9 cellular contexts compared by ENCODE assay signal in genomic region chr17:74971842-74972106, GRCh38. TPM values are rescaled to one million over a fixed set of nuclear protein-coding genes. Genes with fewer than 3 reads are reported as not detected.
DNase-seq lines count a peak whose midpoint lies in the region; ATAC-seq and TF ChIP-seq lines count a peak whose summit lies in the region.
"Had no signal": no experiment of that assay in that cellular context is flagged by ENCODE, and none has a peak within 500 bp of the region (broad histone marks: within the 10 kb centered on the region; RNA-seq: fewer than 3 reads in every experiment).

No MANE protein-coding gene starts in this region.

- no peaks in the 10 kb centered on the region for H3K36me3 Mint-ChIP-seq in brain

- H3K27ac Mint-ChIP-seq in brain = peak overlapping the region in 3 of 5 experiments; percentile 45 to 81 (median 69)

- H3K27me3 Mint-ChIP-seq in brain = peaks cover 30% of the 10 kb centered on the region

- H3K27ac ChIP-seq in lung (ENCODE audit: low read depth in 1 of 2, low read length in 1 of 2) (peak overlapping the region in 1 of 2 donors; percentile 69), subcutaneous abdominal adipose tissue (ENCODE audit: low read depth, low read length) (no peak overlapping the region)

- ATAC-seq in lung (ENCODE audit: insufficient read depth, low FRiP score) = no peak
- no peak for ATAC-seq in GM19324 (IDR thresholded peaks at IDR 0.05; ENCODE audit: low FRiP score, unreplicated experiment)
- ATAC-seq in GM21576 (IDR thresholded peaks at IDR 0.05; ENCODE audit: unreplicated experiment) = no peak

- TF ChIP-seq CTCF in LNCaP clone FGC (IDR thresholded peaks at IDR 0.05; ENCODE audit: control insufficient read depth, extremely low read depth, insufficient read depth) (no peak), brain (conservative IDR thresholded peaks at IDR 0.05) (no peak), lung (IDR thresholded peaks at IDR 0.05; ENCODE audit: control extremely low read depth, extremely low read depth) (no peak)

- H3K4me3 ChIP-seq in LNCaP clone FGC (ENCODE audit: low read depth, low read length) (peak overlapping the region; percentile 87), lung (peak overlapping the region; percentile 71), subcutaneous abdominal adipose tissue (ENCODE audit: low read depth in 1 of 5, low read length in 5 of 5) (peak overlapping the region; percentile 15 to 70 (median 61))

- H3K36me3 ChIP-seq in lung (ENCODE audit: control insufficient read depth in 2 of 2, insufficient read depth in 2 of 2, low read length in 2 of 2) (no peaks in the 10 kb centered on the region), subcutaneous abdominal adipose tissue (ENCODE audit: control insufficient read depth in 5 of 5, insufficient read depth in 5 of 5, low read length in 5 of 5) (no peaks in the 10 kb centered on the region)

- H3K4me1 Mint-ChIP-seq in brain = peaks cover 21% of the 10 kb centered on the region

- WGBS in lung, 2 donors = 16 to 31% methylated on average over 8 to 9 of the region's 9 CpGs

- H3K9me3 Mint-ChIP-seq in brain = peaks cover 0 to 3% (median 0%) of the 10 kb centered on the region in 5 experiments

- H3K9me3 ChIP-seq in lung (ENCODE audit: control insufficient read depth in 2 of 2, insufficient read depth in 1 of 2, low read length in 1 of 2) = no peaks in the 10 kb centered on the region
- H3K9me3 ChIP-seq in subcutaneous abdominal adipose tissue (ENCODE audit: control insufficient read depth in 5 of 5, low read length in 5 of 5) = no peaks in the 10 kb centered on the region

- H3K4me1 ChIP-seq in lung (ENCODE audit: control insufficient read depth in 2 of 2, insufficient read depth in 2 of 2, low read length in 2 of 2) = no peaks in the 10 kb centered on the region
- peaks cover 1 to 36% (median 20%) of the 10 kb centered on the region in 5 donors for H3K4me1 ChIP-seq in subcutaneous abdominal adipose tissue (ENCODE audit: control insufficient read depth in 5 of 5, insufficient read depth in 5 of 5, low read length in 5 of 5)

- H3K27me3 ChIP-seq in lung (ENCODE audit: control insufficient read depth, insufficient read depth) = no peaks in the 10 kb centered on the region
- peaks cover 4 to 32% (median 17%) of the 10 kb centered on the region in 5 donors for H3K27me3 ChIP-seq in subcutaneous abdominal adipose tissue (ENCODE audit: control insufficient read depth in 5 of 5, insufficient read depth in 4 of 5, low read length in 5 of 5)

- peak overlapping the region in 2 of 5 donors; percentile 59 to 75 for H3K9ac ChIP-seq in subcutaneous abdominal adipose tissue (ENCODE audit: low read length in 5 of 5)

- peak overlapping the region; percentile 83 to 88 (median 87) for H3K4me3 Mint-ChIP-seq in brain

- in situ Hi-C loops in G401 (cut with HindIII; ENCODE audit: low sequenced_read_pairs) = no loop called here

- DNase-seq in LNCaP clone FGC (ENCODE audit: low read depth) = no peak
- no peak for DNase-seq in lung (ENCODE audit: low spot score)
- no peak for DNase-seq in NCI-H2081 treated with DMSO at 0.1 percent for 48 hours (lab: John Stamatoyannopoulos, UW)
- DNase-seq in G401 (ENCODE audit: low spot score) = no peak

RNA-seq across cellular contexts. Expression of gene HID1, which starts 0.8 kb away (rescaled TPM):
- polyA plus RNA-seq in brain (ENCODE audit: insufficient read depth, low read depth, low replicate concordance) = 93.8 TPM
- total RNA-seq in lung = 10 to 100 TPM; 34.8 to 42.1 TPM
- 10 to 100 TPM; 15.2 to 23.7 TPM for polyA plus RNA-seq in lung
- total RNA-seq in G401 (2014; rRNA removed; shearing (Covaris generic)) = 2.1 and 4.7 TPM in 2 replicates
- total RNA-seq: LHCN-M2 had no signal

RNA-seq across cellular contexts. Expression of gene CDR2L, which starts 15.7 kb away (rescaled TPM):
- polyA plus RNA-seq in brain (ENCODE audit: insufficient read depth, low read depth, low replicate concordance) (26.6 TPM), lung (10 to 100 TPM in 1 of 2 donors, 1 to 10 TPM in 1; 8.5 to 10.9 TPM)
- 10 to 100 TPM; 11.5 to 19.0 TPM for total RNA-seq in lung
- 21.8 and 24.4 TPM in 2 replicates for total RNA-seq in G401 (2014; rRNA removed; shearing (Covaris generic))

RNA-seq across cellular contexts. Expression of gene OTOP3, which starts 36.1 kb away (rescaled TPM):
- polyA plus RNA-seq in brain (ENCODE audit: insufficient read depth, low read depth, low replicate concordance) = not detected
- not detected for total RNA-seq in lung
- not detected for polyA plus RNA-seq in lung
- total RNA-seq in G401 (2014; rRNA removed; shearing (Covaris generic)) = not detected in 2 replicates
- total RNA-seq: LHCN-M2 had no signal

RNA-seq across cellular contexts. Expression of gene MRPL58, which starts 40.7 kb away (rescaled TPM):
- polyA plus RNA-seq in brain (ENCODE audit: insufficient read depth, low read depth, low replicate concordance) (36.7 TPM), lung (10 to 100 TPM; 38.3 to 55.5 TPM)
- 10 to 100 TPM; 14.7 to 33.1 TPM for total RNA-seq in lung
- 98.4 and 99.0 TPM in 2 replicates for total RNA-seq in G401 (2014; rRNA removed; shearing (Covaris generic))

RNA-seq across cellular contexts. Expression of gene OTOP2, which starts 47.7 kb away (rescaled TPM):
- polyA plus RNA-seq in brain (ENCODE audit: insufficient read depth, low read depth, low replicate concordance) (not detected), lung (not detected)
- not detected for total RNA-seq in lung
- not detected in 2 replicates for total RNA-seq in G401 (2014; rRNA removed; shearing (Covaris generic))
- total RNA-seq: LHCN-M2 had no signal
